8 cellular contexts compared by ENCODE assay signal in genomic region chr1:179293340-179294327, GRCh38. TPM values are rescaled to one million over a fixed set of nuclear protein-coding genes. Genes with fewer than 3 reads are reported as not detected.
A peak's percentile ranks its signal among the peaks of the same experiment; 100 is the strongest.
DNase-seq lines count a peak whose midpoint lies in the region; ATAC-seq, FAIRE-seq and TF ChIP-seq lines count a peak whose summit lies in the region.

Gene SOAT1 (plus strand): TSS chr1:179293797. CDS start chr1:179302685, 8,888 bp downstream.

- POLR2A ChIA-PET in H1 (lab: Charles Lee; ENCODE audit: partially characterized antibody) = interaction anchor here (0.5 to 1.1 kb wide), 4 partner anchors 23 to 661 kb away, joined by 3 read pairs; no protein-coding TSS in a partner anchor

- H3K27ac ChIP-seq in H1 (ENCODE audit: low read depth, low read length) = 0 out of 2 replicates have a peak within 1 kb of the TSS, but pooled peaks have one; percentile 24

- peak; percentile 88 for DNase-seq in COLO829 (ENCODE audit: low spot score)
- DNase-seq in HPDE6-E6E7 (ENCODE audit: extremely low spot score) = peak; percentile 69
- DNase-seq in NOMO-1 (lab: John Stamatoyannopoulos, UW; ENCODE audit: unreplicated experiment in 2 of 2) = peak; percentile 74 to 92
- DNase-seq in activated CD8-positive, alpha-beta memory T cell treated with anti-CD3 and anti-CD28 coated beads for 48 hours (ENCODE audit: low read depth in 2 of 3, low spot score in 2 of 3) = peak; percentile 82 to 89 (median 89)
- peak; percentile 80 to 96 for DNase-seq in H1 (ENCODE audit: low read depth in 1 of 2, low spot score in 2 of 2)
- peak; percentile 97 for DNase-seq in mesenteric fat pad (ENCODE audit: low spot score)
- DNase-seq in stimulated activated CD8-positive, alpha-beta memory T cell treated with anti-CD3 and anti-CD28 coated beads, Interleukin-15, amount 100 ng/mL, for 4 hours (ENCODE audit: low read depth in 2 of 2) = peak; percentile 87

- no peaks in the 10 kb centered on the region for H3K36me3 ChIP-seq in H1 (ENCODE audit: control insufficient read depth in 2 of 4, insufficient read depth in 4 of 4, low read length in 3 of 4)

- peak within 1 kb of the TSS; percentile 46 to 64 (median 59) for H3K4me3 ChIP-seq in H1 (ENCODE audit: extremely low read depth in 1 of 4, insufficient read depth in 2 of 4, low read depth in 3 of 4, low read length in 4 of 4)

- H2BK15ac ChIP-seq in H1 (ENCODE audit: low read length) = peak within 1 kb of the TSS; percentile 46; the same call in 1 of the 2 replicates

- peak within 1 kb of the TSS; percentile 73 for H3K56ac ChIP-seq in H1 (replicated peaks; ENCODE audit: insufficient read length, low read depth, low read length)

- 5% methylated on average over 30 of the region's 71 CpGs; no CpG with 5 or more reads in 1 of the 2 experiments for WGBS in H1 (ENCODE audit: extremely low coverage in 1 of 2, insufficient coverage in 1 of 2, insufficient read length in 1 of 2, insufficient replicate concordance in 2 of 2, low coverage in 1 of 2, low lambda C conversion rate in 2 of 2, missing lambda C conversion rate in 1 of 2), 2 experiments

- H2AFZ ChIP-seq in H1 (ENCODE audit: low read length) = peak within 1 kb of the TSS; percentile 97

- H3K23ac ChIP-seq in H1 (ENCODE audit: insufficient read length) = no peak within 1 kb of the TSS

- CTCF ChIA-PET in H1 (lab: Charles Lee; ENCODE audit: partially characterized antibody) = interaction anchor here (0.6 to 1.4 kb wide), 7 partner anchors 10 to 544 kb away, joined by 3 to 4 read pairs (median 3); no protein-coding TSS in a partner anchor

- no peak within 1 kb of the TSS for H3K4ac ChIP-seq in H1 (replicated peaks; ENCODE audit: insufficient read length, low read depth, low read length)

- peak in 1 of 3 experiments; percentile 21; a peak in 2 of 4 replicates for TF ChIP-seq CTCF in H1 (IDR thresholded peaks at IDR 0.05; ENCODE audit: control extremely low read depth in 1 of 3, insufficient read depth in 1 of 3, low read depth in 1 of 3, low read length in 3 of 3)

- H4K91ac ChIP-seq in H1 (replicated peaks; ENCODE audit: insufficient read length, low read length) = peak within 1 kb of the TSS; percentile 51

- H3K9ac ChIP-seq in H1 (replicated peaks in 1 of 4; ENCODE audit: extremely low read depth in 1 of 4, low read depth in 3 of 4, low read length in 3 of 4) = peak within 1 kb of the TSS in 3 of 4 experiments; percentile 62 to 75 (median 66); a peak in 5 of 7 replicates

- H3K14ac ChIP-seq in H1 (ENCODE audit: insufficient read length) = no peak within 1 kb of the TSS

- H3K4me2 ChIP-seq in H1 (ENCODE audit: insufficient read depth in 1 of 2, low read depth in 2 of 2, low read length in 2 of 2) = peak within 1 kb of the TSS; percentile 86 to 94

- peaks cover 4% of the 10 kb centered on the region; the same call in 1 of the 2 replicates for H3K23me2 ChIP-seq in H1 (ENCODE audit: low read depth, low read length)

- peaks cover 0 to 7% (median 3%) of the 10 kb centered on the region in 4 experiments; a peak in 5 of 7 replicates for H3K4me1 ChIP-seq in H1 (replicated peaks in 1 of 4; ENCODE audit: control insufficient read depth in 3 of 4, insufficient read depth in 4 of 4, low read length in 3 of 4)

- peak within 1 kb of the TSS; percentile 93 for H3K18ac ChIP-seq in H1 (ENCODE audit: extremely low read depth, low read length)

- no peak within 1 kb of the TSS for H2BK20ac ChIP-seq in H1 (ENCODE audit: low read length)

- H3K27me3 ChIP-seq in H1 (replicated peaks in 1 of 4; ENCODE audit: control insufficient read depth in 3 of 4, extremely low read depth in 1 of 4, insufficient read depth in 3 of 4, low read length in 3 of 4) = peaks cover 22 to 66% (median 56%) of the 10 kb centered on the region in 4 experiments

- TF ChIP-seq RAD21 in H1 (IDR thresholded peaks at IDR 0.05 in 1 of 2, conservative IDR thresholded peaks at IDR 0.05 in 1 of 2; ENCODE audit: low read depth in 2 of 2, low read length in 2 of 2) = no peak

- no peak for TF ChIP-seq EP300 in H1 (IDR thresholded peaks at IDR 0.05; ENCODE audit: borderline replicate concordance in 1 of 2, low read depth in 2 of 2, low read length in 2 of 2)

- peak in 1 of 2 experiments; percentile 84; a peak in 2 of 3 replicates for TF ChIP-seq POLR2A in H1 (IDR thresholded peaks at IDR 0.05; ENCODE audit: control extremely low read depth in 1 of 2, low read depth in 2 of 2, low read length in 2 of 2)

- H4K20me1 ChIP-seq in H1 (replicated peaks in 1 of 2; ENCODE audit: control insufficient read depth in 1 of 2, insufficient read depth in 2 of 2, low read length in 2 of 2) = peaks cover 0 to 7% of the 10 kb centered on the region in 2 experiments

- peak within 1 kb of the TSS; percentile 89 for H4K8ac ChIP-seq in H1 (ENCODE audit: extremely low read depth, insufficient read depth, low read length)

- peak within 1 kb of the TSS; percentile 52; the same call in 1 of the 2 replicates for H2BK5ac ChIP-seq in H1 (ENCODE audit: low read depth, low read length)

- H3K9me3 ChIP-seq in H1 (ENCODE audit: insufficient read depth in 2 of 2, low read depth in 1 of 2, low read length in 1 of 2) = no peaks in the 10 kb centered on the region

- peak; percentile 90 for ATAC-seq in GM19463 (IDR thresholded peaks at IDR 0.05; ENCODE audit: unreplicated experiment)

- H2BK120ac ChIP-seq in H1 (replicated peaks; ENCODE audit: low read depth, low read length) = no peak within 1 kb of the TSS

- no peak within 1 kb of the TSS for H2AK5ac ChIP-seq in H1 (ENCODE audit: low read depth, low read length)

- no peak for FAIRE-seq in H1 (lab: Jason Lieb, UNC)

- 0 out of 2 replicates have a peak within 1 kb of the TSS, but pooled peaks have one; percentile 55 for H2BK12ac ChIP-seq in H1 (ENCODE audit: low read depth, low read length)

- no peaks in the 10 kb centered on the region for H3K79me2 ChIP-seq in H1 (ENCODE audit: control insufficient read depth in 1 of 2, insufficient read depth in 2 of 2, low read length in 2 of 2)

- no peaks in the 10 kb centered on the region for H3K79me1 ChIP-seq in H1 (ENCODE audit: low read depth, low read length)

- peak within 1 kb of the TSS; percentile 81 for H4K5ac ChIP-seq in H1 (ENCODE audit: insufficient read length, low read depth, low read length)

TF ChIP-seq in H1, 55 proteins besides CTCF, POLR2A, EP300 and RAD21 (continues in another document):
- no peak for TF ChIP-seq HDAC2 (IDR thresholded peaks at IDR 0.05; ENCODE audit: borderline replicate concordance in 1 of 2, low read depth in 2 of 2, low read length in 2 of 2)
- peak; percentile 59 for TF ChIP-seq TAF7 (optimal IDR thresholded peaks at IDR 0.05; ENCODE audit: borderline replicate concordance, low read depth, low read length)
- peak; percentile 78 for TF ChIP-seq PHF8 (conservative IDR thresholded peaks at IDR 0.05; ENCODE audit: low read depth, low read length)
- TF ChIP-seq EZH2 (IDR thresholded peaks at IDR 0.05; ENCODE audit: low read depth, low read length, severe bottlenecking) = peak; percentile 17
- no peak for TF ChIP-seq RXRA (IDR thresholded peaks at IDR 0.05; ENCODE audit: insufficient read depth, low read depth, low read length)
- no peak for TF ChIP-seq USF2 (IDR thresholded peaks at IDR 0.05; ENCODE audit: low read length)
- peak; percentile 85 for TF ChIP-seq TBP (IDR thresholded peaks at IDR 0.05; ENCODE audit: low read depth, low read length)
- TF ChIP-seq JUN (IDR thresholded peaks at IDR 0.05; ENCODE audit: low read depth, low read length) = no peak
- TF ChIP-seq SUZ12 (IDR thresholded peaks at IDR 0.05; ENCODE audit: low read length) = 0 out of 2 replicates have a peak, but pooled peaks have one; percentile 38
- TF ChIP-seq POU5F1 (IDR thresholded peaks at IDR 0.05; ENCODE audit: low read depth, low read length) = no peak
- no peak for TF ChIP-seq NRF1 (IDR thresholded peaks at IDR 0.05; ENCODE audit: low read depth, low read length)
- TF ChIP-seq CREB1 (IDR thresholded peaks at IDR 0.05) = peak; percentile 80
- peak; percentile 60 for TF ChIP-seq ASH2L (IDR thresholded peaks at IDR 0.05; ENCODE audit: low read length)
- peak; percentile 85 for TF ChIP-seq TAF1 (IDR thresholded peaks at IDR 0.05; ENCODE audit: low read depth, low read length)
- no peak for TF ChIP-seq GTF2F1 (IDR thresholded peaks at IDR 0.05; ENCODE audit: borderline replicate concordance, low read depth, low read length)

RNA-seq across cellular contexts. Expression of gene SOAT1, which starts in this region (rescaled TPM):
- 3.3 and 4.7 TPM in 2 replicates for total RNA-seq in H1 (2021; fragmentation: NEBNext Ultra II Directional; extraction: Animal tissue kit (Norgen Biotek cat#: 25700))
- polyA plus RNA-seq in H1 (2011; rRNA removed) = 1.5 and 2.7 TPM in 2 replicates
- 1.9 TPM for polyA plus RNA-seq in H1 (2011; cell fraction: cytosol; rRNA removed)
- 0.39 TPM for polyA plus RNA-seq in H1 (2011; cell fraction: nucleus; rRNA removed)
- 1.6 to 2.9 TPM (median 1.8 TPM) in 4 replicates for polyA plus RNA-seq in H1 (2012, experiment 1 of 2)
- 0.28 TPM for polyA plus RNA-seq in H1 (2012, experiment 2 of 2)
- polyA plus RNA-seq in H1 (2013, experiment 1 of 2) = 3.2 TPM
- polyA plus RNA-seq in H1 (2013, experiment 2 of 2) = 3.6 TPM
- 5.2 and 6.7 TPM in 2 replicates for polyA minus RNA-seq in H1 (2011; rRNA and poly(A)+ RNA removed)
- 1.5 TPM for polyA minus RNA-seq in H1 (2011; cell fraction: cytosol; rRNA and poly(A)+ RNA removed)
- polyA minus RNA-seq in H1 (2011; cell fraction: nucleus; rRNA and poly(A)+ RNA removed) = 1.7 TPM
- 59.2 TPM for total RNA-seq in mesenteric fat pad

Comparison
In these comparisons a context has a peak if more than half of its experiments do, and no peak if none do; other contexts are left out.
1. Peak in every context shown above with its lines: DNase-seq, ATAC-seq, H3K4me3 ChIP-seq and H3K27ac ChIP-seq.
2. RNA of gene SOAT1 (total RNA-seq): 59.2 TPM in mesenteric fat pad (single experiment); 3.3 to 4.7 TPM in H1; every median in the first group is over 10 times any median in the second.